In the genomic region with DNA sequence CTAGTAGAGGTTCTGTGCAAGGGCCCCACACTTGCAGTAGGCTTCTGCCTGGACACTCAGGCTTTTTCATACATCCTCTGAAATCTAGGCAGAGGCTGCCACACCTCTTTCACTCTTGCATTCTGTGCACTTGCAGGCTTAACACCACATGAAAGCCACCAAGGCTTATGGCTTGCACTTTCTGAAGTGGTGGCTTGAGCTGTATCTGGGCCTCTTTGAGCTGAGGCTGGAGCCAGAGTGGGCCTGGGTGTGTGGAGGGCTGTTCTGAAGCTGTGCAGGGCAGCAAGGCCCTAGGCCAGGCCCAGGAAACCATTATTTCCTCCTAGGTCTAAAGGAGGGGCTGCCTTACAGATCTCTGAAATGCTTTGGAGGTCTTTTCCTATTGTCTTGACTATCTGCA, we compare ENCODE assay signal across 28 cellular contexts.
"Had no signal": no experiment of that assay in that cellular context is flagged by ENCODE, and none has a peak within 500 bp of the region (broad histone marks: within the 10 kb centered on the region; RNA-seq: fewer than 3 reads in every experiment).

No MANE protein-coding gene starts in this region.

- H3K27me3 ChIP-seq: body of pancreas, breast epithelium, SJCRH30 had no signal

- H3K36me3 Mint-ChIP-seq: activated naive CD4-positive, alpha-beta T cell treated with anti-CD3 and anti-CD28 coated beads, Interleukin-2, amount 50 U/mL, for 24 hours; activated naive CD8-positive, alpha-beta T cell treated with anti-CD3 and anti-CD28 coated beads, Interleukin-2, amount 10 ng/mL, durations not matched to agents 7 days and 5 days had no signal

- H3K9me3 ChIP-seq: breast epithelium, SJCRH30 had no signal

- H3K27ac Mint-ChIP-seq: activated CD4-positive, alpha-beta T cell treated with anti-CD3 and anti-CD28 coated beads, Interleukin-2, amount 10 ng/mL, durations not matched to agents 24 days and 14 days; activated CD8-positive, alpha-beta T cell treated with anti-CD3 and anti-CD28 coated beads for 36 hours; activated naive CD4-positive, alpha-beta T cell treated with anti-CD3 and anti-CD28 coated beads, Interleukin-2, amount 50 U/mL, for 24 hours; activated naive CD8-positive, alpha-beta T cell treated with anti-CD3 and anti-CD28 coated beads, Interleukin-2, amount 10 ng/mL, durations not matched to agents 7 days and 5 days; activated T-cell treated with anti-CD3 and anti-CD28 coated beads, Interleukin-2, amount 50 U/mL, for 24 hours; activated T-helper 2 cell treated with anti-CD3 and anti-CD28 coated beads, Interferon-gamma antibody, Interleukin-2, Interleukin-4, amounts not matched to agents 10 μg/mL and 5 μg/mL and 100 μg/mL, durations not matched to agents 14 hours and 24 hours and 36 hours had no signal

- H3K36me3 ChIP-seq: breast epithelium, SJCRH30, WERI-Rb-1 had no signal

- H3K27ac ChIP-seq: body of pancreas, breast epithelium, SJCRH30, SK-N-MC, WERI-Rb-1 had no signal

- H3K9me3 Mint-ChIP-seq: activated CD4-positive, alpha-beta T cell treated with anti-CD3 and anti-CD28 coated beads, Interleukin-2, amount 10 ng/mL, durations not matched to agents 24 days and 14 days; activated naive CD8-positive, alpha-beta T cell treated with anti-CD3 and anti-CD28 coated beads, Interleukin-2, amount 10 ng/mL, durations not matched to agents 7 days and 5 days; activated T-cell treated with anti-CD3 and anti-CD28 coated beads, Interleukin-2, amount 50 U/mL, for 24 hours; activated T-helper 2 cell treated with anti-CD3 and anti-CD28 coated beads, Interferon-gamma antibody, Interleukin-2, Interleukin-4, amounts not matched to agents 10 μg/mL and 5 μg/mL and 100 μg/mL, durations not matched to agents 14 hours and 24 hours and 36 hours had no signal

- H3K4me1 Mint-ChIP-seq: activated CD4-positive, alpha-beta T cell treated with anti-CD3 and anti-CD28 coated beads, Interleukin-2, amount 10 ng/mL, durations not matched to agents 24 days and 14 days; activated naive CD4-positive, alpha-beta T cell treated with anti-CD3 and anti-CD28 coated beads, Interleukin-2, amount 50 U/mL, for 24 hours had no signal

- DNase-seq: activated CD4-positive, alpha-beta T cell treated with anti-CD3 and anti-CD28 coated beads, Interleukin-2, amount 10 ng/mL, durations not matched to agents 24 days and 14 days; activated CD4-positive, alpha-beta T cell treated with anti-CD3 and anti-CD28 coated beads, Interleukin-2, amount 50 U/mL, for 4 hours; activated CD8-positive, alpha-beta T cell treated with anti-CD3 and anti-CD28 coated beads for 36 hours; activated gamma-delta T cell; activated naive CD4-positive, alpha-beta T cell treated with Interleukin-2 at 50 U/mL for 16 hours; activated naive CD8-positive, alpha-beta T cell treated with anti-CD3 and anti-CD28 coated beads, Interleukin-2, amount 10 ng/mL, durations not matched to agents 7 days and 5 days; activated T-cell treated with anti-CD3 and anti-CD28 coated beads, Interleukin-2, amount 50 U/mL, for 24 hours; amygdala; body of pancreas; caudate nucleus; cerebellar nuclear complex; NCI-H1092; NCI-H1436 treated with DMSO at 0.1 percent for 48 hours; NCI-H1694 treated with DMSO at 0.1 percent for 48 hours; NCI-H2029; NCI-H345; NCI-H510A; NCI-H526; NCI-H748 treated with DMSO at 0.1 percent for 48 hours; OCI-M1; SHP77; SJCRH30; T1000; WERI-Rb-1 had no signal

- ATAC-seq: activated CD8-positive, alpha-beta T cell treated with anti-CD3 and anti-CD28 coated beads for 36 hours; body of pancreas had no signal

- H3K27me3 Mint-ChIP-seq: activated naive CD8-positive, alpha-beta T cell treated with anti-CD3 and anti-CD28 coated beads, Interleukin-2, amount 10 ng/mL, durations not matched to agents 7 days and 5 days had no signal

- H3K4me3 ChIP-seq: body of pancreas, breast epithelium, SJCRH30, SK-N-MC had no signal

- H3K4me1 ChIP-seq: body of pancreas, breast epithelium, SJCRH30 had no signal

- H3K4me3 Mint-ChIP-seq: activated CD4-positive, alpha-beta T cell treated with anti-CD3 and anti-CD28 coated beads, Interleukin-2, amount 10 ng/mL, durations not matched to agents 24 days and 14 days; activated CD8-positive, alpha-beta T cell treated with anti-CD3 and anti-CD28 coated beads for 36 hours; activated naive CD4-positive, alpha-beta T cell treated with anti-CD3 and anti-CD28 coated beads, Interleukin-2, amount 50 U/mL, for 24 hours; activated naive CD8-positive, alpha-beta T cell treated with anti-CD3 and anti-CD28 coated beads, Interleukin-2, amount 10 ng/mL, durations not matched to agents 7 days and 5 days; activated T-cell treated with anti-CD3 and anti-CD28 coated beads, Interleukin-2, amount 50 U/mL, for 24 hours had no signal
